ENCODE assay signal across 22 cellular contexts in genomic region chr1:153001382-153001781, GRCh38. TPM values are rescaled to one million over a fixed set of nuclear protein-coding genes. Genes with fewer than 3 reads are reported as not detected.
DNase-seq lines count a peak whose midpoint lies in the region; ATAC-seq, FAIRE-seq and TF ChIP-seq lines count a peak whose summit lies in the region.
"Had no signal": no experiment of that assay in that cellular context is flagged by ENCODE, and none has a peak within 500 bp of the region (broad histone marks: within the 10 kb centered on the region; RNA-seq: fewer than 3 reads in every experiment).

SPRR3 (plus strand) TSS chr1:153001749; CDS start chr1:153003021, 1,272 bp downstream.

- ATAC-seq in HG03108 (IDR thresholded peaks at IDR 0.05; ENCODE audit: unreplicated experiment) (no peak), GM18517 (IDR thresholded peaks at IDR 0.05; ENCODE audit: unreplicated experiment) (no peak)
- no peak for ATAC-seq in effector memory CD8-positive, alpha-beta T cell (replicated peaks)

- no peaks in the 10 kb centered on the region for H3K79me2 ChIP-seq in mammary epithelial cell (ENCODE audit: insufficient read depth, low read length)
- no peaks in the 10 kb centered on the region for H3K79me2 ChIP-seq in keratinocyte (ENCODE audit: control insufficient read depth, insufficient read depth, low read length)
- no peaks in the 10 kb centered on the region for H3K79me2 ChIP-seq in SK-N-SH (ENCODE audit: insufficient read depth)

- no peak within 1 kb of the TSS for H3K27ac Mint-ChIP-seq in effector memory CD8-positive, alpha-beta T cell
- H3K27ac Mint-ChIP-seq: CD14-positive monocyte, HFFc6 had no signal

- H3K27me3 ChIP-seq in mammary epithelial cell (ENCODE audit: insufficient read depth, low read length) (no peaks in the 10 kb centered on the region), keratinocyte (ENCODE audit: control insufficient read depth, extremely low read depth, insufficient read depth, low read length) (no peaks in the 10 kb centered on the region), SK-N-SH (ENCODE audit: insufficient read depth) (no peaks in the 10 kb centered on the region; the same call in 1 of the 2 replicates)

- no peaks in the 10 kb centered on the region for H3K36me3 Mint-ChIP-seq in effector memory CD8-positive, alpha-beta T cell (ENCODE audit: insufficient read depth)
- H3K36me3 Mint-ChIP-seq: CD14-positive monocyte had no signal

- H3K9me3 ChIP-seq in mammary epithelial cell (replicated peaks; ENCODE audit: insufficient read depth, low read length) (no peaks in the 10 kb centered on the region), keratinocyte (ENCODE audit: control insufficient read depth, low read depth, low read length) (no peaks in the 10 kb centered on the region), SK-N-SH (no peaks in the 10 kb centered on the region)

- peaks cover 9% of the 10 kb centered on the region for H3K4me1 ChIP-seq in mammary epithelial cell (ENCODE audit: insufficient read depth, low read length)
- peaks cover 14% of the 10 kb centered on the region for H3K4me1 ChIP-seq in keratinocyte (ENCODE audit: control insufficient read depth, extremely low read depth, insufficient read depth, low read length)
- H3K4me1 ChIP-seq in SK-N-SH (ENCODE audit: control insufficient read depth in 1 of 2, insufficient read depth in 2 of 2, low read depth in 1 of 2, low read length in 1 of 2) = no peaks in the 10 kb centered on the region

- dilution Hi-C loops in mammary epithelial cell (cut with HindIII; ENCODE audit: low sequenced_read_pairs) (no loop called here), keratinocyte (cut with MboI; ENCODE audit: extremely low pct_ligation_motif_present, low sequenced_read_pairs) (no loop called here)

- POLR2A ChIA-PET in SK-N-SH (lab: Yijun Ruan, JAX) = no interaction called here

- TF ChIP-seq POLR2A in NB4 (IDR thresholded peaks at IDR 0.05; ENCODE audit: extremely low read depth, insufficient read length) = no peak

- intact Hi-C loops in mammary epithelial cell (cut with micrococcal nuclease) = no loop called here

- no peaks in the 10 kb centered on the region for H3K4me1 Mint-ChIP-seq in effector memory CD8-positive, alpha-beta T cell (ENCODE audit: low read depth in 2 of 2)
- H3K4me1 Mint-ChIP-seq: CD14-positive monocyte had no signal

- H3K4me3 Mint-ChIP-seq in effector memory CD8-positive, alpha-beta T cell = no peak within 1 kb of the TSS
- H3K4me3 Mint-ChIP-seq: CD14-positive monocyte, HFFc6 had no signal

- FAIRE-seq in keratinocyte (lab: Jason Lieb, UNC) = no peak

- no peaks in the 10 kb centered on the region for H3K9me3 Mint-ChIP-seq in effector memory CD8-positive, alpha-beta T cell

- BruUV-seq in mammary epithelial cell (replicated peaks; lab: Mats Ljungman, UMichigan) = no TSS peak

- in situ Hi-C loops in mammary epithelial cell (cut with MboI; ENCODE audit: low sequenced_read_pairs in 2 of 2) = no loop called here

- peak; percentile 2 for DNase-seq in NB4 (ENCODE audit: low read depth)
- no peak for DNase-seq in mammary epithelial cell
- no peak for DNase-seq in keratinocyte (ENCODE audit: low read depth, low spot score)
- DNase-seq in ureter (ENCODE audit: low spot score) = no peak
- DNase-seq in effector memory CD8-positive, alpha-beta T cell = no peak
- DNase-seq in SK-N-SH = no peak
- DNase-seq: ACHN, DMS79 treated with DMSO at 0.1 percent for 48 hours, H7, HFFc6, IMR-90, Karpas-422, MM.1S, NCI-H1105, NCI-H2081 treated with DMSO at 0.1 percent for 48 hours, NCI-H446 treated with DMSO at 0.1 percent for 48 hours, SIG-M5 had no signal

- H3K4me3 ChIP-seq in NB4 (ENCODE audit: low read depth, low read length) = no peak within 1 kb of the TSS
- no peak within 1 kb of the TSS for H3K4me3 ChIP-seq in mammary epithelial cell (replicated peaks in 1 of 3; ENCODE audit: insufficient read depth in 1 of 3, low read depth in 2 of 3, low read length in 3 of 3)
- H3K4me3 ChIP-seq in keratinocyte (ENCODE audit: control insufficient read depth in 2 of 3, extremely low read depth in 1 of 3, insufficient read depth in 2 of 3, low read depth in 1 of 3, low read length in 3 of 3) = no peak within 1 kb of the TSS
- H3K4me3 ChIP-seq in SK-N-SH (ENCODE audit: low read depth in 2 of 2, low read length in 1 of 2) = no peak within 1 kb of the TSS

- H3K9me1 ChIP-seq in keratinocyte (ENCODE audit: control insufficient read depth, extremely low read depth, insufficient read depth, low read length) = no peaks in the 10 kb centered on the region

- H3K9me2 ChIP-seq in SK-N-SH = no peaks in the 10 kb centered on the region

- no peak for TF ChIP-seq EP300 in SK-N-SH (IDR thresholded peaks at IDR 0.05; ENCODE audit: borderline replicate concordance in 1 of 2, low read depth in 1 of 2, low read length in 1 of 2)

- peak within 1 kb of the TSS; percentile 33 for H2AFZ ChIP-seq in mammary epithelial cell (ENCODE audit: low read depth, low read length)
- peak within 1 kb of the TSS; percentile 33 for H2AFZ ChIP-seq in keratinocyte (ENCODE audit: control insufficient read depth, low read length)
- no peak within 1 kb of the TSS for H2AFZ ChIP-seq in SK-N-SH (ENCODE audit: low read depth)

- H3K27ac ChIP-seq in mammary epithelial cell (ENCODE audit: insufficient read depth, low read depth, low read length) = no peak within 1 kb of the TSS
- H3K27ac ChIP-seq in keratinocyte (ENCODE audit: control insufficient read depth, insufficient read depth, low read length) = no peak within 1 kb of the TSS
- no peak within 1 kb of the TSS for H3K27ac ChIP-seq in SK-N-SH (ENCODE audit: low read depth in 2 of 2, low read length in 1 of 2)
- H3K27ac ChIP-seq: RWPE1 had no signal

- H3K9ac ChIP-seq in mammary epithelial cell (ENCODE audit: insufficient read depth, low read length) = no peak within 1 kb of the TSS
- no peak within 1 kb of the TSS for H3K9ac ChIP-seq in keratinocyte (ENCODE audit: control insufficient read depth, extremely low read depth, insufficient read depth, low read length)
- H3K9ac ChIP-seq in SK-N-SH = no peak within 1 kb of the TSS

- TF ChIP-seq RAD21 in SK-N-SH (IDR thresholded peaks at IDR 0.05; ENCODE audit: low read length) = no peak

- no peaks in the 10 kb centered on the region for H3K36me3 ChIP-seq in mammary epithelial cell (ENCODE audit: insufficient read depth, low read length)
- no peaks in the 10 kb centered on the region for H3K36me3 ChIP-seq in keratinocyte (ENCODE audit: control insufficient read depth in 2 of 2, extremely low read depth in 1 of 2, insufficient read depth in 2 of 2, low read length in 2 of 2)
- H3K36me3 ChIP-seq in SK-N-SH (replicated peaks in 1 of 2; ENCODE audit: control insufficient read depth in 1 of 2, insufficient read depth in 2 of 2, low read length in 1 of 2) = no peaks in the 10 kb centered on the region

- H3K4me2 ChIP-seq in mammary epithelial cell (ENCODE audit: insufficient read depth, low read depth, low read length) = no peak within 1 kb of the TSS
- no peak within 1 kb of the TSS for H3K4me2 ChIP-seq in keratinocyte (ENCODE audit: control insufficient read depth, extremely low read depth, insufficient read depth, low read depth, low read length)
- H3K4me2 ChIP-seq in SK-N-SH = no peak within 1 kb of the TSS

- CTCF ChIA-PET in mammary epithelial cell (lab: Charles Lee; ENCODE audit: low non-redundant PET) (no interaction called here), SK-N-SH (lab: Yijun Ruan, JAX) (no interaction called here)

- no peaks in the 10 kb centered on the region for H4K20me1 ChIP-seq in mammary epithelial cell (ENCODE audit: insufficient read depth, low read length)
- H4K20me1 ChIP-seq in keratinocyte (ENCODE audit: control insufficient read depth, extremely low read depth, insufficient read depth, low read length) = no peaks in the 10 kb centered on the region
- no peaks in the 10 kb centered on the region for H4K20me1 ChIP-seq in SK-N-SH (ENCODE audit: insufficient read depth)

- TF ChIP-seq CTCF in NB4 (IDR thresholded peaks at IDR 0.05; ENCODE audit: low read depth, low read length) = no peak
- TF ChIP-seq CTCF in mammary epithelial cell (conservative IDR thresholded peaks at IDR 0.05 in 1 of 2, IDR thresholded peaks at IDR 0.05 in 1 of 2; ENCODE audit: extremely low read depth in 1 of 2, insufficient read depth in 1 of 2, low read depth in 1 of 2, low read length in 2 of 2) = no peak
- no peak for TF ChIP-seq CTCF in keratinocyte (optimal IDR thresholded peaks at IDR 0.05 in 1 of 3, IDR thresholded peaks at IDR 0.05 in 1 of 3, conservative IDR thresholded peaks at IDR 0.05 in 1 of 3; ENCODE audit: extremely low read depth in 1 of 3, insufficient read depth in 2 of 3, low read length in 3 of 3)
- no peak for TF ChIP-seq CTCF in SK-N-SH (IDR thresholded peaks at IDR 0.05)

- H3K27me3 Mint-ChIP-seq in effector memory CD8-positive, alpha-beta T cell = peaks cover 36 to 49% of the 10 kb centered on the region in 2 donors

- 56% methylated on average over 2 of the region's 2 CpGs for WGBS in mammary epithelial cell (ENCODE audit: low coverage, missing lambda C conversion rate)
- WGBS in SK-N-SH (ENCODE audit: low lambda C conversion rate) = 2% methylated on average over 2 of the region's 2 CpGs

- no peaks in the 10 kb centered on the region for H3F3A ChIP-seq in SK-N-SH (replicated peaks; ENCODE audit: insufficient read depth)

TF ChIP-seq in SK-N-SH, 30 proteins besides CTCF, POLR2A, EP300 and RAD21 (continues in another document):
- no peak for TF ChIP-seq JUND (IDR thresholded peaks at IDR 0.05)
- TF ChIP-seq ELF1 (IDR thresholded peaks at IDR 0.05) = no peak
- TF ChIP-seq TEAD4 (IDR thresholded peaks at IDR 0.05; ENCODE audit: borderline replicate concordance, insufficient read depth) = no peak
- no peak for TF ChIP-seq RFX5 (IDR thresholded peaks at IDR 0.05; ENCODE audit: low read length)

RNA-seq across cellular contexts. Expression of gene SPRR3, which starts in this region (rescaled TPM):
- total RNA-seq in mammary epithelial cell = not detected
- 0.09 TPM for polyA plus RNA-seq in mammary epithelial cell
- polyA minus RNA-seq in mammary epithelial cell = not detected
- polyA plus RNA-seq in keratinocyte = 2.9 to 8.3 TPM (median 5.4 TPM) in 3 replicates
- polyA plus RNA-seq in keratinocyte (2011; ENCODE audit: low read depth) = 90.3 TPM
- polyA plus RNA-seq in keratinocyte (2011; cell fraction: cytosol; rRNA removed) = 14.4 and 41.9 TPM in 2 replicates
- 20.8 and 30.1 TPM in 2 replicates for polyA plus RNA-seq in keratinocyte (2011; cell fraction: nucleus; rRNA removed)
- polyA plus RNA-seq in keratinocyte (2012; ENCODE audit: low replicate concordance) = 3.3 and 166 TPM in 2 replicates
- polyA minus RNA-seq in keratinocyte = 3.8 to 9.5 TPM (median 4.9 TPM) in 3 replicates
- 4.8 TPM for polyA minus RNA-seq in keratinocyte (2011; cell fraction: cytosol; rRNA and poly(A)+ RNA removed)
- 7.8 and 12.8 TPM in 2 replicates for polyA minus RNA-seq in keratinocyte (2011; cell fraction: nucleus; rRNA and poly(A)+ RNA removed)
- 79.0 TPM for total RNA-seq in ureter
- not detected in 2 replicates for polyA plus RNA-seq in SK-N-SH (2012; rRNA removed)
- polyA plus RNA-seq in SK-N-SH (2012; cell fraction: cytosol; rRNA removed) = not detected in 2 replicates
- polyA plus RNA-seq in SK-N-SH (2012; cell fraction: nucleus; rRNA removed) = not detected in 2 replicates
- total RNA-seq: H7, HFFc6, HT1080, IMR-90 had no signal
- polyA plus RNA-seq: CD14-positive monocyte, IMR-90 had no signal

Comparison
In these comparisons a context has a peak if more than half of its experiments do, and no peak if none do; other contexts are left out.
1. RNA of gene SPRR3 (total RNA-seq): 79.0 TPM in ureter (single experiment); not detected in mammary epithelial cell; every median in the first group is over 10 times any median in the second.